Comparison of ENCODE assay signal across 7 cellular contexts in genomic region chr16:2769675-2770056, GRCh38. TPM values are rescaled to one million over a fixed set of nuclear protein-coding genes. Genes with fewer than 3 reads are reported as not detected.
DNase-seq lines count a peak whose midpoint lies in the region; TF ChIP-seq lines count a peak whose summit lies in the region.
"Had no signal": no experiment of that assay in that cellular context is flagged by ENCODE, and none has a peak within 500 bp of the region (broad histone marks: within the 10 kb centered on the region; RNA-seq: fewer than 3 reads in every experiment).

No MANE protein-coding gene starts in this region.

- H2AFZ ChIP-seq in osteoblast (ENCODE audit: low read length), result no peak overlapping the region

- no peak for DNase-seq in HFFc6
- peak; percentile 89 for DNase-seq in osteoblast (ENCODE audit: insufficient read length, low spot score, missing footprints)
- no peak for DNase-seq in EL
- DNase-seq in NCI-H187 (lab: John Stamatoyannopoulos, UW), result no peak
- DNase-seq in hepatic stellate cell (ENCODE audit: low spot score), result no peak

- H3K27ac ChIP-seq in osteoblast (ENCODE audit: low read depth, low read length), result peak overlapping the region; percentile 9

- H4K20me1 ChIP-seq in osteoblast (ENCODE audit: insufficient read depth, low read length), result peaks cover 79% of the 10 kb centered on the region

- H3K4me1 Mint-ChIP-seq in HFFc6 (ENCODE audit: low read depth), result peaks cover 47% of the 10 kb centered on the region
- peaks cover 80% of the 10 kb centered on the region for H3K4me1 Mint-ChIP-seq in dendritic cell treated with granulocyte-macrophage colony-stimulating factor and Interleukin-4, amounts not matched to agents 40 ng/mL and 50 ng/mL, for 4 days (ENCODE audit: low read depth)

- peaks cover 9% of the 10 kb centered on the region for H3K4me1 ChIP-seq in osteoblast (ENCODE audit: insufficient read depth, low read length)

- no peaks in the 10 kb centered on the region for H3K9me3 ChIP-seq in osteoblast (ENCODE audit: low read depth, low read length)

- no peaks in the 10 kb centered on the region for H3K27me3 ChIP-seq in osteoblast (ENCODE audit: insufficient read depth, low read length)

- H3K27ac Mint-ChIP-seq in HFFc6, result peak overlapping the region; percentile 55
- H3K27ac Mint-ChIP-seq in dendritic cell treated with granulocyte-macrophage colony-stimulating factor and Interleukin-4, amounts not matched to agents 40 ng/mL and 50 ng/mL, for 4 days, result peak overlapping the region; percentile 25

- no peak overlapping the region for H3K4me3 Mint-ChIP-seq in HFFc6
- H3K4me3 Mint-ChIP-seq in dendritic cell treated with granulocyte-macrophage colony-stimulating factor and Interleukin-4, amounts not matched to agents 40 ng/mL and 50 ng/mL, for 4 days, result no peak overlapping the region

- no peak overlapping the region for H3K4me2 ChIP-seq in osteoblast (ENCODE audit: insufficient read depth, low read length)

- peaks cover 21% of the 10 kb centered on the region for H3K9me3 Mint-ChIP-seq in HFFc6
- H3K9me3 Mint-ChIP-seq in dendritic cell treated with granulocyte-macrophage colony-stimulating factor and Interleukin-4, amounts not matched to agents 40 ng/mL and 50 ng/mL, for 4 days, result no peaks in the 10 kb centered on the region

- TF ChIP-seq CTCF in HFFc6 (IDR thresholded peaks at IDR 0.05) (no peak), osteoblast (IDR thresholded peaks at IDR 0.05; ENCODE audit: extremely low read depth, low read depth, low read length) (no peak)

- peaks cover 92% of the 10 kb centered on the region for H3K36me3 ChIP-seq in osteoblast (ENCODE audit: insufficient read depth, low read length)

- peaks cover 15% of the 10 kb centered on the region for H3K27me3 Mint-ChIP-seq in HFFc6 (ENCODE audit: insufficient read depth)
- H3K27me3 Mint-ChIP-seq in dendritic cell treated with granulocyte-macrophage colony-stimulating factor and Interleukin-4, amounts not matched to agents 40 ng/mL and 50 ng/mL, for 4 days, result no peaks in the 10 kb centered on the region

- H3K36me3 Mint-ChIP-seq in HFFc6 (ENCODE audit: low read depth), result peaks cover 66% of the 10 kb centered on the region
- peaks cover 100% of the 10 kb centered on the region for H3K36me3 Mint-ChIP-seq in dendritic cell treated with granulocyte-macrophage colony-stimulating factor and Interleukin-4, amounts not matched to agents 40 ng/mL and 50 ng/mL, for 4 days (ENCODE audit: low read depth)

- H3K79me2 ChIP-seq in osteoblast (ENCODE audit: insufficient read depth, low read length), result peaks cover 96% of the 10 kb centered on the region

- no peak overlapping the region for H3K4me3 ChIP-seq in osteoblast (ENCODE audit: insufficient read depth, low read length)

- intact Hi-C loops in dendritic cell treated with granulocyte-macrophage colony-stimulating factor and Interleukin-4, amounts not matched to agents 40 ng/mL and 50 ng/mL, for 4 days (cut with micrococcal nuclease), result no loop called here

RNA-seq across cellular contexts. Expression of gene ELOB, which starts 7.4 kb away (rescaled TPM):
- 100 to 1,000 TPM; 329 to 403 (median 352) TPM for total RNA-seq in HFFc6 (2021; fragmentation: NEBNext Ultra II Directional; extraction: Animal tissue kit (Norgen Biotek cat#: 25700))
- 173 and 195 TPM in 2 replicates for total RNA-seq in osteoblast

RNA-seq across cellular contexts. Expression of gene SRRM2, which starts 17.2 kb away (rescaled TPM):
- total RNA-seq in HFFc6 (2021; fragmentation: NEBNext Ultra II Directional; extraction: Animal tissue kit (Norgen Biotek cat#: 25700)), result 100 to 1,000 TPM; 223 to 317 (median 269) TPM
- 56.8 and 62.2 TPM in 2 replicates for total RNA-seq in osteoblast

RNA-seq across cellular contexts. Expression of gene PRSS33, which starts 17.7 kb away (rescaled TPM):
- not detected for total RNA-seq in HFFc6 (2021; fragmentation: NEBNext Ultra II Directional; extraction: Animal tissue kit (Norgen Biotek cat#: 25700))
- not detected in 2 replicates for total RNA-seq in osteoblast
- total RNA-seq: epithelial cell of proximal tubule had no signal

RNA-seq across cellular contexts. Expression of gene PRSS41, which starts 28.6 kb away (rescaled TPM):
- not detected for total RNA-seq in HFFc6 (2021; fragmentation: NEBNext Ultra II Directional; extraction: Animal tissue kit (Norgen Biotek cat#: 25700))
- not detected in 2 replicates for total RNA-seq in osteoblast
- total RNA-seq: epithelial cell of proximal tubule had no signal

RNA-seq across cellular contexts. Expression of gene PRSS21, which starts 47.4 kb away (rescaled TPM):
- total RNA-seq in HFFc6 (2021; fragmentation: NEBNext Ultra II Directional; extraction: Animal tissue kit (Norgen Biotek cat#: 25700)), result not detected
- total RNA-seq in osteoblast, result not detected in 2 replicates
